In the genomic region with DNA sequence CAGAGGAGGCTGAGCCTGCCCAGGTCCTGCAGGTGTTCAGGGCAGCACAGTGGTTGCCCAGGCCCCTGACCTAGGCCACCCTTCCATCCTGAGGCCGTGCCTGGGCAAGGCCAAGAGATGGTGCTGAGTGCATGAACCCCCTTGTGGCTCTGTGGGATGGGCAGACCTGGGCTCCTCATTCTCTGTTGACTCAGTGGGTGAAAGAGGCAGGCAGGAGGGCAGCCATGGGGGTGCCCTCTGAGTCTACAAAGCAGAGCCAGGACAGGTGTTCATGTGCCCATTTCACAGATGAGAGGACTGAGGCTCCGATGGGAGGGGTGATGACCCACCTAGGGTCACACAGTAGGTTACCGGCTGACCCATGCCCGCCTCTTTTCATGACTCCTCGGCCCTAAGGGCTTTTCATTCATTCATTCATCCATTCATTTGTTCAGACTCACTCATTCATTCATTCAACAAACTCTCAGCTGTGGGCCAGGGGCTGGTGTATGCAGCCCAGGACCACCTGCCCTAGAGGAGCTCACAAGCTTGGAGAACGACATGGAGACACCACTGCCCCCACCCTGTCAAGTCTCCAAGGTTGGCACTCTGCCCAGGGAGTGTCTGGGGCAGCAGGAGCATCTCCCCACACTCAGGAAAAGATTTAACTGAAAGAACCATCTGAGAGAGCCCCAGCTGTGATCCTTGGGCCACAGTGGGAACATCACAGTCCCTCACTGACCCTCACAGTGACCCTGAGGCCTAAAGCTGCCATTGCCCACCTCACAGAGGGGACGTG, we compare ENCODE assay signal across 18 cellular contexts. TPM values are rescaled to one million over a fixed set of nuclear protein-coding genes. Genes with fewer than 3 reads are reported as not detected.
DNase-seq lines count a peak whose midpoint lies in the region; ATAC-seq, FAIRE-seq and TF ChIP-seq lines count a peak whose summit lies in the region.
"Had no signal": no experiment of that assay in that cellular context is flagged by ENCODE, and none has a peak within 500 bp of the region (broad histone marks: within the 10 kb centered on the region; RNA-seq: fewer than 3 reads in every experiment).

No MANE protein-coding gene starts in this region.

- H3K36me3 Mint-ChIP-seq in activated CD8-positive, alpha-beta memory T cell treated with anti-CD3 and anti-CD28 coated beads, Interleukin-2, amount 10 ng/mL, durations not matched to agents 7 days and 5 days = no peaks in the 10 kb centered on the region
- H3K36me3 Mint-ChIP-seq in stimulated activated effector memory CD8-positive, alpha-beta T cell treated with anti-CD3 and anti-CD28 coated beads, Interleukin-12 subunit alpha, Interleukin-12 subunit beta, amount 100 ng/mL, for 72 hours = no peaks in the 10 kb centered on the region
- H3K36me3 Mint-ChIP-seq in mesothelial cell of epicardium = no peaks in the 10 kb centered on the region

- no peak overlapping the region for H3K4me2 ChIP-seq in K562 (ENCODE audit: insufficient read depth, low read length)

- no peak overlapping the region for H3K4me3 ChIP-seq in K562
- H3K4me3 ChIP-seq: cardiac muscle cell, thyroid gland had no signal

- no peaks in the 10 kb centered on the region for H3K36me3 ChIP-seq in K562 (ENCODE audit: control insufficient read depth, insufficient read depth, low read length)
- H3K36me3 ChIP-seq: cardiac muscle cell, thyroid gland had no signal

- H3K9me3 Mint-ChIP-seq in activated CD8-positive, alpha-beta memory T cell treated with anti-CD3 and anti-CD28 coated beads, Interleukin-2, amount 10 ng/mL, durations not matched to agents 7 days and 5 days (ENCODE audit: low read depth) = no peaks in the 10 kb centered on the region
- no peaks in the 10 kb centered on the region for H3K9me3 Mint-ChIP-seq in stimulated activated effector memory CD8-positive, alpha-beta T cell treated with anti-CD3 and anti-CD28 coated beads, Interleukin-12 subunit alpha, Interleukin-12 subunit beta, amount 100 ng/mL, for 72 hours
- H3K9me3 Mint-ChIP-seq in mesothelial cell of epicardium = no peaks in the 10 kb centered on the region
- H3K9me3 Mint-ChIP-seq: activated naive CD4-positive, alpha-beta T cell treated with anti-CD3 and anti-CD28 coated beads for 36 hours; endodermal cell had no signal

- intact Hi-C loops in K562 (cut with micrococcal nuclease) = no loop called here

- H3K27ac Mint-ChIP-seq in activated CD8-positive, alpha-beta memory T cell treated with anti-CD3 and anti-CD28 coated beads, Interleukin-2, amount 10 ng/mL, durations not matched to agents 7 days and 5 days = peak overlapping the region; percentile 74
- peak overlapping the region; percentile 81 for H3K27ac Mint-ChIP-seq in stimulated activated effector memory CD8-positive, alpha-beta T cell treated with anti-CD3 and anti-CD28 coated beads, Interleukin-12 subunit alpha, Interleukin-12 subunit beta, amount 100 ng/mL, for 72 hours
- no peak overlapping the region for H3K27ac Mint-ChIP-seq in mesothelial cell of epicardium
- H3K27ac Mint-ChIP-seq: activated naive CD4-positive, alpha-beta T cell treated with anti-CD3 and anti-CD28 coated beads for 36 hours; endodermal cell had no signal

- no peak for FAIRE-seq in K562 (lab: Jason Lieb, UNC)

- H2AFZ ChIP-seq in K562 (ENCODE audit: low read depth, low read length) = peak overlapping the region; percentile 2; the same call in 1 of the 2 replicates

- H3K9ac ChIP-seq in K562 (ENCODE audit: insufficient read depth in 1 of 2, low read depth in 2 of 2, low read length in 2 of 2) = peak overlapping the region in 1 of 2 experiments; percentile 29; a peak in 1 of 4 replicates

- peaks cover 88% of the 10 kb centered on the region for H4K20me1 ChIP-seq in K562 (replicated peaks; ENCODE audit: control insufficient read depth, insufficient read depth, low read length)

- TF ChIP-seq CTCF in K562 (IDR thresholded peaks at IDR 0.05 in 2 of 3, conservative IDR thresholded peaks at IDR 0.05 in 1 of 3; ENCODE audit: insufficient read depth in 2 of 3, low read depth in 1 of 3, low read length in 3 of 3) (no peak), mesothelial cell of epicardium (IDR thresholded peaks at IDR 0.05; ENCODE audit: unreplicated experiment) (no peak)

- POLR2A ChIA-PET in K562 (lab: Yijun Ruan, JAX) = interaction anchor here (1.0 to 6.9 kb wide), 5 partner anchors 14 to 153 kb away, joined by 4 to 74 read pairs (median 7); no protein-coding TSS in a partner anchor

- CTCF ChIA-PET in activated CD8-positive, alpha-beta memory T cell treated with anti-CD3 and anti-CD28 coated beads, Interleukin-2, amount 10 ng/mL, durations not matched to agents 7 days and 5 days (lab: Charles Lee) = interaction anchor here (1.2 to 1.6 kb wide), 6 partner anchors 14 to 201 kb away, joined by 3 to 10 read pairs (median 4); no protein-coding TSS in a partner anchor
- CTCF ChIA-PET in K562 (lab: Yijun Ruan, JAX; ENCODE audit: low intra/inter-chr PET ratio) = no interaction called here

- peaks cover 22% of the 10 kb centered on the region for H3K9me1 ChIP-seq in K562 (ENCODE audit: control insufficient read depth, insufficient read depth, low read length)

- no peak overlapping the region for H3K27ac ChIP-seq in K562 (ENCODE audit: extremely low read depth, low read depth, low read length)
- H3K27ac ChIP-seq: cardiac muscle cell, thyroid gland had no signal

- peaks cover 31% of the 10 kb centered on the region for H3K4me1 Mint-ChIP-seq in activated CD8-positive, alpha-beta memory T cell treated with anti-CD3 and anti-CD28 coated beads, Interleukin-2, amount 10 ng/mL, durations not matched to agents 7 days and 5 days
- peaks cover 43% of the 10 kb centered on the region for H3K4me1 Mint-ChIP-seq in stimulated activated effector memory CD8-positive, alpha-beta T cell treated with anti-CD3 and anti-CD28 coated beads, Interleukin-12 subunit alpha, Interleukin-12 subunit beta, amount 100 ng/mL, for 72 hours
- peaks cover 14% of the 10 kb centered on the region for H3K4me1 Mint-ChIP-seq in mesothelial cell of epicardium

- peaks cover 8 to 49% of the 10 kb centered on the region in 2 experiments; a peak in 3 of 5 replicates for H3K27me3 ChIP-seq in K562 (ENCODE audit: control insufficient read depth in 2 of 2, insufficient read depth in 2 of 2, low read length in 2 of 2)
- H3K27me3 ChIP-seq: cardiac muscle cell, thyroid gland had no signal

- DNase-seq in activated CD8-positive, alpha-beta memory T cell treated with anti-CD3 and anti-CD28 coated beads, Interleukin-2, amount 10 ng/mL, durations not matched to agents 7 days and 5 days = no peak
- no peak for DNase-seq in activated CD8-positive, alpha-beta memory T cell treated with anti-CD3 and anti-CD28 coated beads, Interleukin-2, amount 50 U/mL, for 48 hours
- peak; percentile 6 for DNase-seq in NCI-H69 (lab: John Stamatoyannopoulos, UW)
- peak; percentile 57 to 66 (median 64) for DNase-seq in K562 (ENCODE audit: extremely low read depth in 1 of 4, low spot score in 3 of 4)
- no peak for DNase-seq in stimulated activated effector memory CD8-positive, alpha-beta T cell treated with anti-CD3 and anti-CD28 coated beads, Interleukin-12 subunit alpha, Interleukin-12 subunit beta, amount 100 ng/mL, for 72 hours (ENCODE audit: low spot score in 2 of 2)
- DNase-seq in CD1c-positive myeloid dendritic cell (ENCODE audit: extremely low spot score) = no peak
- no peak for DNase-seq in mesothelial cell of epicardium (ENCODE audit: low spot score in 2 of 2, unreplicated experiment in 2 of 2)
- DNase-seq: DMS79, endodermal cell, NCI-H1417 treated with DMSO at 0.1 percent for 48 hours, NCI-H446 treated with DMSO at 0.1 percent for 48 hours, T1000, thyroid gland had no signal

- no peak for TF ChIP-seq POLR2A in K562 (conservative IDR thresholded peaks at IDR 0.05)

- no peak for ATAC-seq in activated CD8-positive, alpha-beta memory T cell treated with anti-CD3 and anti-CD28 coated beads, Interleukin-2, amount 10 ng/mL, durations not matched to agents 7 days and 5 days
- no peak for ATAC-seq in K562
- no peak for ATAC-seq in stimulated activated effector memory CD8-positive, alpha-beta T cell treated with anti-CD3 and anti-CD28 coated beads, Interleukin-12 subunit alpha, Interleukin-12 subunit beta, amount 100 ng/mL, for 72 hours
- ATAC-seq in GM21447 (IDR thresholded peaks at IDR 0.05; ENCODE audit: unreplicated experiment) = no peak

- no peak overlapping the region for H3K4me3 Mint-ChIP-seq in activated CD8-positive, alpha-beta memory T cell treated with anti-CD3 and anti-CD28 coated beads, Interleukin-2, amount 10 ng/mL, durations not matched to agents 7 days and 5 days
- peak overlapping the region; percentile 13 for H3K4me3 Mint-ChIP-seq in stimulated activated effector memory CD8-positive, alpha-beta T cell treated with anti-CD3 and anti-CD28 coated beads, Interleukin-12 subunit alpha, Interleukin-12 subunit beta, amount 100 ng/mL, for 72 hours
- no peak overlapping the region for H3K4me3 Mint-ChIP-seq in mesothelial cell of epicardium
- H3K4me3 Mint-ChIP-seq: activated naive CD4-positive, alpha-beta T cell treated with anti-CD3 and anti-CD28 coated beads for 36 hours; endodermal cell had no signal

- TF ChIP-seq RAD21 in K562 (CRISPR knock-in tag; conservative IDR thresholded peaks at IDR 0.05 in 1 of 2, IDR thresholded peaks at IDR 0.05 in 1 of 2) = no peak

- no TSS peak for BruUV-seq in K562 (replicated peaks; lab: Mats Ljungman, UMichigan)

- H3K4me1 ChIP-seq in K562 (replicated peaks in 1 of 2; ENCODE audit: control insufficient read depth in 2 of 2, insufficient read depth in 2 of 2, low read length in 2 of 2) = peaks cover 16 to 18% of the 10 kb centered on the region in 2 experiments
- H3K4me1 ChIP-seq: thyroid gland had no signal

- H3K27me3 Mint-ChIP-seq in activated CD8-positive, alpha-beta memory T cell treated with anti-CD3 and anti-CD28 coated beads, Interleukin-2, amount 10 ng/mL, durations not matched to agents 7 days and 5 days = no peaks in the 10 kb centered on the region
- peaks cover 29% of the 10 kb centered on the region for H3K27me3 Mint-ChIP-seq in mesothelial cell of epicardium (ENCODE audit: low read depth)

- WGBS in K562 (ENCODE audit: insufficient coverage, low coverage, missing lambda C conversion rate) = 5% methylated on average over 7 of the region's 7 CpGs

- no peaks in the 10 kb centered on the region for H3K79me2 ChIP-seq in K562 (ENCODE audit: control insufficient read depth, insufficient read depth, low read length)

- no peaks in the 10 kb centered on the region for H3K9me3 ChIP-seq in K562 (replicated peaks; ENCODE audit: control insufficient read depth, insufficient read depth, low read depth, low read length)
- H3K9me3 ChIP-seq: thyroid gland had no signal

- in situ Hi-C loops in K562 (cut with MboI) = loop anchor here (25.0 kb wide), 1 partner anchor 1334 kb away; the partner anchor contains the start of gene SPECC1L

- TF ChIP-seq EP300 in K562 (IDR thresholded peaks at IDR 0.05; ENCODE audit: low read length) = no peak

RNA-seq across cellular contexts. Expression of gene IGLL5, which starts 40.5 kb away (rescaled TPM):
- total RNA-seq in activated CD8-positive, alpha-beta memory T cell treated with anti-CD3 and anti-CD28 coated beads, Interleukin-2, amount 10 ng/mL, durations not matched to agents 7 days and 5 days = not detected
- not detected in 2 replicates for total RNA-seq in K562 (2011; cell fraction: chromatin; rRNA removed; ENCODE audit: low replicate concordance)
- not detected in 2 replicates for total RNA-seq in K562 (2011; cell fraction: nucleolus; rRNA removed)
- not detected in 2 replicates for total RNA-seq in K562 (2011; cell fraction: nucleoplasm; rRNA removed)
- total RNA-seq in K562 (2014; rRNA removed) (not detected in 2 replicates), K562 (2014; rRNA removed; fragmentation: Illumina TruSeq; extraction: Trizol) (not detected in 2 replicates), K562 (2015; rRNA removed; fragmentation: Illumina TruSeq; extraction: Trizol) (not detected in 2 replicates), K562 (2021) (not detected in 2 replicates), mesothelial cell of epicardium (not detected in 3 replicates)
- polyA plus RNA-seq in K562 (2011; rRNA removed) (not detected in 2 replicates), K562 (2014; fragmentation: Illumina TruSeq; extraction: Trizol) (not detected in 2 replicates), K562 (2014; fragmentation: Nextera tagmentation; extraction: Ambion mirVana) (not detected), K562 (2014; rRNA removed) (not detected in 2 replicates)
- polyA plus RNA-seq in K562 (2011; cell fraction: cytosol; rRNA removed) = not detected in 2 replicates
- not detected in 2 replicates for polyA plus RNA-seq in K562 (2011; cell fraction: nucleus; rRNA removed)
- not detected in 2 replicates for polyA plus RNA-seq in K562 (2012)
- polyA minus RNA-seq in K562 (2011; rRNA and poly(A)+ RNA removed) = not detected in 2 replicates
- not detected in 2 replicates for polyA minus RNA-seq in K562 (2011; cell fraction: cytosol; rRNA and poly(A)+ RNA removed)
- not detected in 2 replicates for polyA minus RNA-seq in K562 (2011; cell fraction: nucleus; rRNA and poly(A)+ RNA removed)
- total RNA-seq: activated CD8-positive, alpha-beta memory T cell treated with anti-CD3 and anti-CD28 coated beads for 36 hours; activated naive CD4-positive, alpha-beta T cell treated with anti-CD3 and anti-CD28 coated beads for 36 hours; cardiac muscle cell; endodermal cell; RPMI7951 had no signal
- polyA plus RNA-seq: cardiac muscle cell had no signal

Comparison
In these comparisons a context has a peak if more than half of its experiments do, and no peak if none do; other contexts are left out.
1. DNase-seq: peak in NCI-H69 (single experiment) and K562 (4 of 4); none in activated CD8-positive, alpha-beta memory T cell treated with anti-CD3 and anti-CD28 coated beads, Interleukin-2, amount 10 ng/mL, durations not matched to agents 7 days and 5 days (single experiment), activated CD8-positive, alpha-beta memory T cell treated with anti-CD3 and anti-CD28 coated beads, Interleukin-2, amount 50 U/mL, for 48 hours (single experiment), stimulated activated effector memory CD8-positive, alpha-beta T cell treated with anti-CD3 and anti-CD28 coated beads, Interleukin-12 subunit alpha, Interleukin-12 subunit beta, amount 100 ng/mL, for 72 hours (0 of 2), CD1c-positive myeloid dendritic cell (single experiment) and mesothelial cell of epicardium (0 of 2).